In the genomic region with DNA sequence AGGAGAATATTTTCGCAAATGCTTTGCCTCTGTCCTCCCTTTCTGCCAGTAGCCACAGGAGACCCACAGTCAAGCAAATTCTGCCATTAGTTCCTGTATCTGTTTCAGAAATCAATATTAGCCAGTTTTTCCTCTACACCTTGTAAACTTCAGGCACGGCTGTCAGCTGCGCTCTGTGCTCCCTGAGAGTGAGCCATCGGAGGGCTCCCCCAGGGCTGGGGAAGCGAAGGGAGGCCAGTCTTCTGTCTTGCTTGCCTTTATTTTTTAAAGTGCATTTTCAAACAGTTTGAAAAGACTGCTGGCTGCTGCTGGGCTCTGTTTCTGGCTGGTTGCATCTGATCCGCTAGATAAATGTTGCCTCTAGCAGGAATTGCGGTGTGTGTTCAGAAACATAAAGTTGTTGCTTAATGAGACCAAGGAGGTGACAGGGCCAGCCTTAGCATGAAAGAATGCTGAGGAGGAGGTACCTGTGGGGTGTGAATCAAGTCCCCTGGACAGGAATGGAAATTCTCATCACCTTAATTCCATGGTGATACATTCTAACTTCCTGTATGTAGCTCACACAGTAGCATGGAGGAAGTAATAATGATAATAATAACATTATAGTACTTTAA, we compare ENCODE assay signal across 19 cellular contexts.
A peak's percentile ranks its signal among the peaks of the same experiment; 100 is the strongest.
DNase-seq lines count a peak whose midpoint lies in the region; FAIRE-seq and TF ChIP-seq lines count a peak whose summit lies in the region.
"Had no signal": no experiment of that assay in that cellular context is flagged by ENCODE, and none has a peak within 500 bp of the region (broad histone marks: within the 10 kb centered on the region; RNA-seq: fewer than 3 reads in every experiment).

No MANE protein-coding gene starts in this region.

- no peak for FAIRE-seq in H1 (lab: Jason Lieb, UNC)
- FAIRE-seq: A549, G401.6, GM12892 had no signal

- no peak overlapping the region for H4K5ac ChIP-seq in H1 (ENCODE audit: insufficient read length, low read depth, low read length)

- no peak overlapping the region for H2BK15ac ChIP-seq in H1 (ENCODE audit: low read length)

- no peaks in the 10 kb centered on the region; the same call in 1 of the 2 replicates for H3K23me2 ChIP-seq in H1 (ENCODE audit: low read depth, low read length)

- H2AFZ ChIP-seq in H1 (ENCODE audit: low read length), result peak overlapping the region; percentile 21; the same call in 1 of the 2 replicates
- H2AFZ ChIP-seq: GM23248 had no signal

- no peaks in the 10 kb centered on the region for H3K27me3 ChIP-seq in H1 (replicated peaks in 1 of 4; ENCODE audit: control insufficient read depth in 3 of 4, extremely low read depth in 1 of 4, insufficient read depth in 3 of 4, low read length in 3 of 4)
- H3K27me3 ChIP-seq: MG63, Peyer's patch had no signal

- no peak overlapping the region for H4K91ac ChIP-seq in H1 (replicated peaks; ENCODE audit: insufficient read length, low read length)

- H3K9ac ChIP-seq in H1 (replicated peaks in 1 of 4; ENCODE audit: extremely low read depth in 1 of 4, low read depth in 3 of 4, low read length in 3 of 4), result no peak overlapping the region
- H3K9ac ChIP-seq: GM23248 had no signal

- WGBS in H1 (ENCODE audit: extremely low coverage in 1 of 2, insufficient coverage in 1 of 2, insufficient read length in 1 of 2, insufficient replicate concordance in 2 of 2, low coverage in 1 of 2, low lambda C conversion rate in 2 of 2, missing lambda C conversion rate in 1 of 2), 2 experiments, result 96% methylated on average over 7 of the region's 7 CpGs; no CpG with 5 or more reads in 1 of the 2 experiments

- no peak overlapping the region for H3K27ac ChIP-seq in H1 (ENCODE audit: low read depth, low read length)
- H3K27ac ChIP-seq: A549, GM23248, Peyer's patch had no signal

- no peak overlapping the region for H4K8ac ChIP-seq in H1 (ENCODE audit: extremely low read depth, insufficient read depth, low read length)

- H3K4me2 ChIP-seq in H1 (ENCODE audit: insufficient read depth in 1 of 2, low read depth in 2 of 2, low read length in 2 of 2), result no peak overlapping the region
- H3K4me2 ChIP-seq: A549 had no signal

- H4K20me1 ChIP-seq in H1 (replicated peaks in 1 of 2; ENCODE audit: control insufficient read depth in 1 of 2, insufficient read depth in 2 of 2, low read length in 2 of 2), result no peaks in the 10 kb centered on the region

- TF ChIP-seq EP300 in H1 (IDR thresholded peaks at IDR 0.05; ENCODE audit: borderline replicate concordance in 1 of 2, low read depth in 2 of 2, low read length in 2 of 2), result no peak

- H3K4me3 ChIP-seq in H1 (ENCODE audit: extremely low read depth in 1 of 4, insufficient read depth in 2 of 4, low read depth in 3 of 4, low read length in 4 of 4), result no peak overlapping the region
- H3K4me3 ChIP-seq: A549, GM23248, MG63, Peyer's patch had no signal

- H3K4ac ChIP-seq in H1 (replicated peaks; ENCODE audit: insufficient read length, low read depth, low read length), result no peak overlapping the region

- no peak for TF ChIP-seq RAD21 in H1 (IDR thresholded peaks at IDR 0.05 in 1 of 2, conservative IDR thresholded peaks at IDR 0.05 in 1 of 2; ENCODE audit: low read depth in 2 of 2, low read length in 2 of 2)

- POLR2A ChIA-PET in H1 (lab: Charles Lee; ENCODE audit: partially characterized antibody), result no interaction called here

- H3K14ac ChIP-seq in H1 (ENCODE audit: insufficient read length), result no peak overlapping the region

- no peak overlapping the region for H3K56ac ChIP-seq in H1 (replicated peaks; ENCODE audit: insufficient read length, low read depth, low read length)

- no peak for TF ChIP-seq POLR2A in H1 (IDR thresholded peaks at IDR 0.05; ENCODE audit: control extremely low read depth in 1 of 2, low read depth in 2 of 2, low read length in 2 of 2)

- H2BK20ac ChIP-seq in H1 (ENCODE audit: low read length), result no peak overlapping the region

- H3K79me1 ChIP-seq in H1 (ENCODE audit: low read depth, low read length), result no peaks in the 10 kb centered on the region

- CTCF ChIA-PET in H1 (lab: Charles Lee; ENCODE audit: partially characterized antibody), result interaction anchor here (0.6 to 2.2 kb wide), 3 partner anchors 22 to 116 kb away, joined by 3 to 4 read pairs (median 3); no protein-coding TSS in a partner anchor

- TF ChIP-seq CTCF in H1 (IDR thresholded peaks at IDR 0.05; ENCODE audit: control extremely low read depth in 1 of 3, insufficient read depth in 1 of 3, low read depth in 1 of 3, low read length in 3 of 3), result no peak

- peak; percentile 2 for DNase-seq in NCI-H226
- no peak for DNase-seq in H1 (ENCODE audit: low read depth in 1 of 2, low spot score in 2 of 2)
- DNase-seq in kidney glomerular epithelial cell (lab: John Stamatoyannopoulos, UW), result peak; percentile 71
- DNase-seq in renal cortical epithelial cell (ENCODE audit: low read depth), result peak; percentile 90
- no peak for DNase-seq in NCI-H748 (lab: John Stamatoyannopoulos, UW; ENCODE audit: unreplicated experiment)
- DNase-seq in NCI-H1436 (lab: John Stamatoyannopoulos, UW), result no peak
- no peak for DNase-seq in NCI-H187 treated with DMSO at 0.1 percent for 48 hours (lab: John Stamatoyannopoulos, UW)
- DNase-seq: GM23248, Karpas-422, MG63, NCI-H1048, NCI-H1417 treated with DMSO at 0.1 percent for 48 hours, NCI-H1930, NCI-H510A, NCI-H82, Peyer's patch had no signal

- H3K23ac ChIP-seq in H1 (ENCODE audit: insufficient read length), result no peak overlapping the region

- H3K36me3 ChIP-seq in H1 (ENCODE audit: control insufficient read depth in 2 of 4, insufficient read depth in 4 of 4, low read length in 3 of 4), result no peaks in the 10 kb centered on the region
- H3K36me3 ChIP-seq: MG63, Peyer's patch had no signal

- no peak overlapping the region; the same call in 1 of the 2 replicates for H3K18ac ChIP-seq in H1 (ENCODE audit: extremely low read depth, low read length)

- H2AK5ac ChIP-seq in H1 (ENCODE audit: low read depth, low read length), result no peak overlapping the region

- no peaks in the 10 kb centered on the region for H3K79me2 ChIP-seq in H1 (ENCODE audit: control insufficient read depth in 1 of 2, insufficient read depth in 2 of 2, low read length in 2 of 2)

- no peak overlapping the region for H2BK5ac ChIP-seq in H1 (ENCODE audit: low read depth, low read length)

- H3K4me1 ChIP-seq in H1 (replicated peaks in 1 of 4; ENCODE audit: control insufficient read depth in 3 of 4, insufficient read depth in 4 of 4, low read length in 3 of 4), result no peaks in the 10 kb centered on the region; a peak in 2 of 7 replicates
- H3K4me1 ChIP-seq: A549, Peyer's patch had no signal

- no peak overlapping the region for H2BK12ac ChIP-seq in H1 (ENCODE audit: low read depth, low read length)

- no peak overlapping the region for H2BK120ac ChIP-seq in H1 (replicated peaks; ENCODE audit: low read depth, low read length)

- H3K9me3 ChIP-seq in H1 (ENCODE audit: insufficient read depth in 2 of 2, low read depth in 1 of 2, low read length in 1 of 2), result no peaks in the 10 kb centered on the region
- H3K9me3 ChIP-seq: A549, MG63, Peyer's patch had no signal

TF ChIP-seq in H1, 55 proteins besides CTCF, POLR2A, EP300 and RAD21:
- no peak for TF ChIP-seq PHF8 (conservative IDR thresholded peaks at IDR 0.05; ENCODE audit: low read depth, low read length)
- no peak for TF ChIP-seq GABPA (IDR thresholded peaks at IDR 0.05; ENCODE audit: borderline replicate concordance, insufficient read depth, low read length)
- TF ChIP-seq HDAC6 (IDR thresholded peaks at IDR 0.05; ENCODE audit: low read depth, low read length), result no peak
- TF ChIP-seq ATF3 (IDR thresholded peaks at IDR 0.05; ENCODE audit: insufficient read depth, low read depth, low read length), result no peak
- no peak for TF ChIP-seq BACH1 (IDR thresholded peaks at IDR 0.05; ENCODE audit: low read length)
- no peak for TF ChIP-seq CHD2 (IDR thresholded peaks at IDR 0.05; ENCODE audit: low read length)
- TF ChIP-seq TCF12 (IDR thresholded peaks at IDR 0.05; ENCODE audit: low read depth, low read length), result no peak
- TF ChIP-seq TAF1 (IDR thresholded peaks at IDR 0.05; ENCODE audit: low read depth, low read length), result no peak
- TF ChIP-seq CEBPB (IDR thresholded peaks at IDR 0.05; ENCODE audit: low read depth, low read length), result no peak

Comparison
In these comparisons a context has a peak if more than half of its experiments do, and no peak if none do; other contexts are left out.
1. DNase-seq: peak in NCI-H226 (single experiment), kidney glomerular epithelial cell (single experiment) and renal cortical epithelial cell (single experiment); none in H1 (0 of 2), NCI-H748 (single experiment), NCI-H1436 (single experiment) and NCI-H187 treated with DMSO at 0.1 percent for 48 hours (single experiment).